In the genomic region with DNA sequence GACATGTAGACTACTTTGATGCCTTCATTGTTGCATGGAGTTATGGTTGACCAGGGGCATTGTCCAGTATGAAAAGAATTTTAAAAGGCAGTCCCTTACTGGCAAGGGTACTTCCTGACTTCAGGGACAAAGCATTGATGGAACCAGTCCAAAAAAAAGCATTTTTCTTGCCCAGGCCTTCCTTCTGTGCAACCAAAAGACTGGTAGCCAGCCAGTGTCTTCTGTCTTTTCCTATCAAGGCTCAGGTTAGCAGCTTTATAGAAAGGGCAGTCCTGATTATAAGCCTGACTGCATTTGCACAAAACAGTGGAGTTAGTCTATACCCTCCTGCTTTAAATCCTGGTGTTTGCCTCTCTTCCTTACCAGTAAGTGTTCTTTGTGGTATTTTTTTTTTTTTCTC, we compare ENCODE assay signal across 1 cellular context.
TF ChIP-seq lines count a peak whose summit lies in the region.

No MANE protein-coding gene starts in this region.

TF ChIP-seq in WTC11, 78 proteins besides CTCF, POLR2A, EP300 and RAD21 (continued from another document):
- TF ChIP-seq, protein P1, sequence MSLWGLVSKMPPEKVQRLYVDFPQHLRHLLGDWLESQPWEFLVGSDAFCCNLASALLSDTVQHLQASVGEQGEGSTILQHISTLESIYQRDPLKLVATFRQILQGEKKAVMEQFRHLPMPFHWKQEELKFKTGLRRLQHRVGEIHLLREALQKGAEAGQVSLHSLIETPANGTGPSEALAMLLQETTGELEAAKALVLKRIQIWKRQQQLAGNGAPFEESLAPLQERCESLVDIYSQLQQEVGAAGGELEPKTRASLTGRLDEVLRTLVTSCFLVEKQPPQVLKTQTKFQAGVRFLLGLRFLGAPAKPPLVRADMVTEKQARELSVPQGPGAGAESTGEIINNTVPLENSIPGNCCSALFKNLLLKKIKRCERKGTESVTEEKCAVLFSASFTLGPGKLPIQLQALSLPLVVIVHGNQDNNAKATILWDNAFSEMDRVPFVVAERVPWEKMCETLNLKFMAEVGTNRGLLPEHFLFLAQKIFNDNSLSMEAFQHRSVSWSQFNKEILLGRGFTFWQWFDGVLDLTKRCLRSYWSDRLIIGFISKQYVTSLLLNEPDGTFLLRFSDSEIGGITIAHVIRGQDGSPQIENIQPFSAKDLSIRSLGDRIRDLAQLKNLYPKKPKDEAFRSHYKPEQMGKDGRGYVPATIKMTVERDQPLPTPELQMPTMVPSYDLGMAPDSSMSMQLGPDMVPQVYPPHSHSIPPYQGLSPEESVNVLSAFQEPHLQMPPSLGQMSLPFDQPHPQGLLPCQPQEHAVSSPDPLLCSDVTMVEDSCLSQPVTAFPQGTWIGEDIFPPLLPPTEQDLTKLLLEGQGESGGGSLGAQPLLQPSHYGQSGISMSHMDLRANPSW (CRISPR knock-in tag; conservative IDR thresholded peaks at IDR 0.05; ENCODE audit: low read depth): no peak
- TF ChIP-seq, protein P2, sequence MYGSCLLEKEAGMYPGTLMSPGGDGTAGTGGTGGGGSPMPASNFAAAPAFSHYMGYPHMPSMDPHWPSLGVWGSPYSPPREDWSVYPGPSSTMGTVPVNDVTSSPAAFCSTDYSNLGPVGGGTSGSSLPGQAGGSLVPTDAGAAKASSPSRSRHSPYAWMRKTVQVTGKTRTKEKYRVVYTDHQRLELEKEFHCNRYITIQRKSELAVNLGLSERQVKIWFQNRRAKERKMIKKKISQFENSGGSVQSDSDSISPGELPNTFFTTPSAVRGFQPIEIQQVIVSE (CRISPR knock-in tag; IDR thresholded peaks at IDR 0.05; ENCODE audit: borderline replicate concordance): no peak
- TF ChIP-seq GRHL2 (CRISPR knock-in tag; IDR thresholded peaks at IDR 0.05; ENCODE audit: insufficient replicate concordance, severe bottlenecking): no peak
